Comparison of ENCODE assay signal across 8 cellular contexts in genomic region chr3:11641316-11641682, GRCh38. TPM values are rescaled to one million over a fixed set of nuclear protein-coding genes. Genes with fewer than 3 reads are reported as not detected.
DNase-seq lines count a peak whose midpoint lies in the region; ATAC-seq lines count a peak whose summit lies in the region.

No MANE protein-coding gene starts in this region.

- H3K4me3 ChIP-seq in CD8-positive, alpha-beta memory T cell (ENCODE audit: low read length): peak overlapping the region; percentile 90
- H3K4me3 ChIP-seq in neuronal stem cell (ENCODE audit: low read length in 2 of 2): peak overlapping the region in 1 of 2 donors; percentile 80

- H3K4me1 ChIP-seq in CD8-positive, alpha-beta memory T cell (ENCODE audit: insufficient read depth, low read length): peaks cover 51% of the 10 kb centered on the region
- peaks cover 18 to 43% of the 10 kb centered on the region in 2 donors for H3K4me1 ChIP-seq in neuronal stem cell (ENCODE audit: control insufficient read depth in 2 of 2, insufficient read depth in 1 of 2, low read depth in 1 of 2, low read length in 2 of 2)

- H2BK12ac ChIP-seq in neuronal stem cell (ENCODE audit: low read length): no peak overlapping the region

- peaks cover 52 to 66% (median 63%) of the 10 kb centered on the region in 3 donors for H3K4me1 Mint-ChIP-seq in CD8-positive, alpha-beta memory T cell
- peaks cover 46 to 68% of the 10 kb centered on the region in 2 donors for H3K4me1 Mint-ChIP-seq in effector memory CD8-positive, alpha-beta T cell (ENCODE audit: low read depth in 2 of 2)

- H3K79me1 ChIP-seq in neuronal stem cell (ENCODE audit: low read depth, low read length): peaks cover 2% of the 10 kb centered on the region

- no peak overlapping the region for H2BK5ac ChIP-seq in neuronal stem cell (ENCODE audit: low read length)

- no CpG with 5 or more reads among the region's 2 CpGs for WGBS in neuronal stem cell (ENCODE audit: extremely low coverage in 2 of 2, insufficient read length in 2 of 2, insufficient replicate concordance in 1 of 2), 2 donors

- no peak overlapping the region for H2AFZ ChIP-seq in neuronal stem cell (ENCODE audit: low read length)

- no peaks in the 10 kb centered on the region for H3K9me3 Mint-ChIP-seq in CD8-positive, alpha-beta memory T cell
- H3K9me3 Mint-ChIP-seq in effector memory CD8-positive, alpha-beta T cell: no peaks in the 10 kb centered on the region

- POLR2A ChIA-PET in CD8-positive, alpha-beta memory T cell (lab: Charles Lee): interaction anchor here (0.6 to 0.7 kb wide), 2 partner anchors 17 to 91 kb away, joined by 4 read pairs; no protein-coding TSS in a partner anchor

- H2BK120ac ChIP-seq in neuronal stem cell (ENCODE audit: low read depth, low read length): no peak overlapping the region

- H3K36me3 ChIP-seq in CD8-positive, alpha-beta memory T cell (ENCODE audit: insufficient read depth, low read length): no peaks in the 10 kb centered on the region
- peaks cover 0 to 20% of the 10 kb centered on the region in 2 donors for H3K36me3 ChIP-seq in neuronal stem cell (replicated peaks in 1 of 2; ENCODE audit: control insufficient read depth in 2 of 2, insufficient read depth in 2 of 2, low read length in 2 of 2)

- H4K91ac ChIP-seq in neuronal stem cell (ENCODE audit: low read depth, low read length, poor library complexity): no peak overlapping the region

- peak overlapping the region; percentile 95 to 100 (median 97) for H3K4me3 Mint-ChIP-seq in CD8-positive, alpha-beta memory T cell
- peak overlapping the region; percentile 95 to 98 for H3K4me3 Mint-ChIP-seq in effector memory CD8-positive, alpha-beta T cell

- peak overlapping the region; percentile 55 for H3K4me2 ChIP-seq in neuronal stem cell (ENCODE audit: insufficient read depth, low read length, poor library complexity, severe bottlenecking)

- H3K14ac ChIP-seq in neuronal stem cell (ENCODE audit: low read length): no peak overlapping the region

- ATAC-seq in effector memory CD8-positive, alpha-beta T cell (replicated peaks): no peak
- ATAC-seq in HG03520 (IDR thresholded peaks at IDR 0.05; ENCODE audit: unreplicated experiment) (no peak), sciatic nerve (no peak), GM18517 (IDR thresholded peaks at IDR 0.05; ENCODE audit: unreplicated experiment) (no peak)

- no peak overlapping the region for H3K18ac ChIP-seq in neuronal stem cell (ENCODE audit: low read length)

- peaks cover 0 to 30% (median 5%) of the 10 kb centered on the region in 3 donors for H3K36me3 Mint-ChIP-seq in CD8-positive, alpha-beta memory T cell
- peaks cover 28% of the 10 kb centered on the region for H3K36me3 Mint-ChIP-seq in effector memory CD8-positive, alpha-beta T cell (ENCODE audit: insufficient read depth)

- no peak overlapping the region for H4K8ac ChIP-seq in neuronal stem cell (ENCODE audit: low read depth, low read length)

- H3K4ac ChIP-seq in neuronal stem cell (ENCODE audit: low read length): no peak overlapping the region

- no peak for DNase-seq in CD8-positive, alpha-beta memory T cell
- DNase-seq in NCI-H69 (lab: John Stamatoyannopoulos, UW) (peak; percentile 44), neuronal stem cell (ENCODE audit: low spot score) (no peak), sciatic nerve (ENCODE audit: low spot score) (no peak), amniotic stem cell (lab: John Stamatoyannopoulos, UW) (no peak)
- no peak for DNase-seq in effector memory CD8-positive, alpha-beta T cell

- no peaks in the 10 kb centered on the region for H3K27me3 ChIP-seq in CD8-positive, alpha-beta memory T cell (ENCODE audit: insufficient read depth, low read length, poor library complexity, severe bottlenecking)
- no peaks in the 10 kb centered on the region for H3K27me3 ChIP-seq in neuronal stem cell (ENCODE audit: control insufficient read depth in 3 of 3, insufficient read depth in 3 of 3, low read depth in 1 of 3, low read length in 3 of 3)

- no peak overlapping the region for H3K9ac ChIP-seq in neuronal stem cell (ENCODE audit: low read depth, low read length, poor library complexity)

- H3K9me3 ChIP-seq in CD8-positive, alpha-beta memory T cell (ENCODE audit: low read length): no peaks in the 10 kb centered on the region
- H3K9me3 ChIP-seq in neuronal stem cell (replicated peaks in 1 of 2; ENCODE audit: control insufficient read depth in 2 of 2, insufficient read depth in 1 of 2, low read depth in 1 of 2, low read length in 2 of 2): no peaks in the 10 kb centered on the region

- peaks cover 0 to 3% of the 10 kb centered on the region in 2 donors for H3K27me3 Mint-ChIP-seq in CD8-positive, alpha-beta memory T cell
- no peaks in the 10 kb centered on the region for H3K27me3 Mint-ChIP-seq in effector memory CD8-positive, alpha-beta T cell

- peak overlapping the region; percentile 91 to 100 (median 97) for H3K27ac Mint-ChIP-seq in CD8-positive, alpha-beta memory T cell
- peak overlapping the region; percentile 97 to 98 for H3K27ac Mint-ChIP-seq in effector memory CD8-positive, alpha-beta T cell

- intact Hi-C loops in sciatic nerve (cut with DNase I): no loop called here

- no peak overlapping the region for H3K23ac ChIP-seq in neuronal stem cell (ENCODE audit: low read depth, low read length, poor library complexity)

- CTCF ChIA-PET in CD8-positive, alpha-beta memory T cell (lab: Charles Lee): interaction anchor here (1.7 kb wide), 1 partner anchor 10 kb away, joined by 5 read pairs; no protein-coding TSS in a partner anchor

- H2BK15ac ChIP-seq in neuronal stem cell (ENCODE audit: low read length): no peak overlapping the region

- H2AK5ac ChIP-seq in neuronal stem cell (ENCODE audit: low read depth, low read length): no peak overlapping the region

- peak overlapping the region; percentile 93 for H3K27ac ChIP-seq in CD8-positive, alpha-beta memory T cell (ENCODE audit: low read depth, low read length)
- H3K27ac ChIP-seq in neuronal stem cell (replicated peaks; ENCODE audit: low read length): no peak overlapping the region

RNA-seq across cellular contexts. Expression of gene VGLL4, which starts 2.4 kb away (rescaled TPM):
- total RNA-seq in CD8-positive, alpha-beta memory T cell: 10 to 100 TPM; 37.7 to 40.5 TPM
- polyA plus RNA-seq in CD8-positive, alpha-beta memory T cell: 29.9 TPM
- polyA plus RNA-seq in neuronal stem cell (2013, experiment 1 of 2): 67.7 TPM
- polyA plus RNA-seq in neuronal stem cell (2013, experiment 2 of 2): 69.5 TPM
- 96.5 TPM for total RNA-seq in sciatic nerve
